19 cellular contexts compared by ENCODE assay signal in genomic region chr2:66498597-66498910, GRCh38.
DNase-seq lines count a peak whose midpoint lies in the region; ATAC-seq, FAIRE-seq and TF ChIP-seq lines count a peak whose summit lies in the region.
"Had no signal": no experiment of that assay in that cellular context is flagged by ENCODE, and none has a peak within 500 bp of the region (broad histone marks: within the 10 kb centered on the region; RNA-seq: fewer than 3 reads in every experiment).

No MANE protein-coding gene starts in this region.

- FAIRE-seq in H1 (lab: Jason Lieb, UNC), result no peak

- no peaks in the 10 kb centered on the region for H3K79me2 ChIP-seq in H1 (ENCODE audit: control insufficient read depth in 1 of 2, insufficient read depth in 2 of 2, low read length in 2 of 2)

- H3K18ac ChIP-seq in H1 (ENCODE audit: extremely low read depth, low read length), result no peak overlapping the region

- no peaks in the 10 kb centered on the region for H3K23me2 ChIP-seq in H1 (ENCODE audit: low read depth, low read length)

- H3K27me3 Mint-ChIP-seq in neural crest cell (ENCODE audit: low read depth), result no peaks in the 10 kb centered on the region

- no peak overlapping the region for H2BK5ac ChIP-seq in H1 (ENCODE audit: low read depth, low read length)

- peak overlapping the region; percentile 70 for H3K27ac ChIP-seq in cardiac muscle cell
- no peak overlapping the region for H3K27ac ChIP-seq in H1 (ENCODE audit: low read depth, low read length)
- H3K27ac ChIP-seq in body of pancreas, result peak overlapping the region in 2 of 4 donors; percentile 19 to 81
- H3K27ac ChIP-seq: Peyer's patch had no signal

- intact Hi-C loops in Right ventricle myocardium inferior (cut with DNase I) (no loop called here), body of pancreas (cut with DNase I) (loop anchor here (10.0 kb wide), 1 partner anchor 54 kb away; no protein-coding TSS in a partner anchor)

- no peak for TF ChIP-seq EP300 in H1 (IDR thresholded peaks at IDR 0.05; ENCODE audit: borderline replicate concordance in 1 of 2, low read depth in 2 of 2, low read length in 2 of 2)

- in situ Hi-C loops in ACHN (cut with HindIII; ENCODE audit: low pct_ligation_motif_present, low pct_unique_long_range_greater_than_20kb, low sequenced_read_pairs), result no loop called here

- no peak overlapping the region for H2BK20ac ChIP-seq in H1 (ENCODE audit: low read length)

- TF ChIP-seq RAD21 in H1 (IDR thresholded peaks at IDR 0.05 in 1 of 2, conservative IDR thresholded peaks at IDR 0.05 in 1 of 2; ENCODE audit: low read depth in 2 of 2, low read length in 2 of 2), result no peak

- no peaks in the 10 kb centered on the region for H3K9me3 Mint-ChIP-seq in neural crest cell
- H3K9me3 Mint-ChIP-seq: CD14-positive monocyte, IgD-negative memory B cell had no signal

- H3K23ac ChIP-seq in H1 (ENCODE audit: insufficient read length), result no peak overlapping the region

- H3K56ac ChIP-seq in H1 (replicated peaks; ENCODE audit: insufficient read length, low read depth, low read length), result no peak overlapping the region

- TF ChIP-seq CTCF in cardiac muscle cell (IDR thresholded peaks at IDR 0.05; ENCODE audit: low read depth, low read length) (no peak), H1 (IDR thresholded peaks at IDR 0.05; ENCODE audit: control extremely low read depth in 1 of 3, insufficient read depth in 1 of 3, low read depth in 1 of 3, low read length in 3 of 3) (no peak), neural crest cell (conservative IDR thresholded peaks at IDR 0.05) (no peak), body of pancreas (IDR thresholded peaks at IDR 0.05) (no peak)

- no peaks in the 10 kb centered on the region for H3K9me3 ChIP-seq in cardiac muscle cell (ENCODE audit: low read depth)
- H3K9me3 ChIP-seq in H1 (ENCODE audit: insufficient read depth in 2 of 2, low read depth in 1 of 2, low read length in 1 of 2), result no peaks in the 10 kb centered on the region
- H3K9me3 ChIP-seq in body of pancreas, result no peaks in the 10 kb centered on the region
- H3K9me3 ChIP-seq: Peyer's patch had no signal

- CTCF ChIA-PET in H1 (lab: Charles Lee; ENCODE audit: partially characterized antibody), result interaction anchor here (0.8 to 3.1 kb wide), 7 partner anchors 23 to 857 kb away, joined by 3 to 13 read pairs (median 4); no protein-coding TSS in a partner anchor

- H3K36me3 ChIP-seq in cardiac muscle cell (peaks cover 2% of the 10 kb centered on the region), H1 (ENCODE audit: control insufficient read depth in 2 of 4, insufficient read depth in 4 of 4, low read length in 3 of 4) (no peaks in the 10 kb centered on the region), body of pancreas (replicated peaks in 1 of 2; ENCODE audit: insufficient read depth in 1 of 2, low read depth in 2 of 2) (no peaks in the 10 kb centered on the region)
- H3K36me3 ChIP-seq: Peyer's patch had no signal

- no peak overlapping the region for H3K4me3 ChIP-seq in cardiac muscle cell
- H3K4me3 ChIP-seq in H1 (ENCODE audit: extremely low read depth in 1 of 4, insufficient read depth in 2 of 4, low read depth in 3 of 4, low read length in 4 of 4), result no peak overlapping the region
- H3K4me3 ChIP-seq in body of pancreas, result no peak overlapping the region
- H3K4me3 ChIP-seq: Peyer's patch had no signal

- H3K14ac ChIP-seq in H1 (ENCODE audit: insufficient read length), result no peak overlapping the region

- H2AK5ac ChIP-seq in H1 (ENCODE audit: low read depth, low read length), result no peak overlapping the region

- peaks cover 3% of the 10 kb centered on the region for H3K36me3 Mint-ChIP-seq in neural crest cell (ENCODE audit: low read depth)
- H3K36me3 Mint-ChIP-seq: CD14-positive monocyte, IgD-negative memory B cell had no signal

- no peak overlapping the region for H4K91ac ChIP-seq in H1 (replicated peaks; ENCODE audit: insufficient read length, low read length)

- H2BK15ac ChIP-seq in H1 (ENCODE audit: low read length), result peak overlapping the region; percentile 47; the same call in 1 of the 2 replicates

- no peak overlapping the region; a peak in 2 of 4 replicates for H3K4me2 ChIP-seq in H1 (ENCODE audit: insufficient read depth in 1 of 2, low read depth in 2 of 2, low read length in 2 of 2)

- peaks cover 67% of the 10 kb centered on the region for H3K4me1 Mint-ChIP-seq in neural crest cell
- H3K4me1 Mint-ChIP-seq: IgD-negative memory B cell had no signal

- ATAC-seq in Right ventricle myocardium inferior (no peak), body of pancreas (no peak)

- H3K9ac ChIP-seq in H1 (replicated peaks in 1 of 4; ENCODE audit: extremely low read depth in 1 of 4, low read depth in 3 of 4, low read length in 3 of 4), result no peak overlapping the region

- H3K4me1 ChIP-seq in cardiac muscle cell (ENCODE audit: low read depth), result peaks cover 42% of the 10 kb centered on the region
- peaks cover 6 to 15% (median 10%) of the 10 kb centered on the region in 4 experiments for H3K4me1 ChIP-seq in H1 (replicated peaks in 1 of 4; ENCODE audit: control insufficient read depth in 3 of 4, insufficient read depth in 4 of 4, low read length in 3 of 4)
- peaks cover 64% of the 10 kb centered on the region for H3K4me1 ChIP-seq in body of pancreas

- H2BK120ac ChIP-seq in H1 (replicated peaks; ENCODE audit: low read depth, low read length), result no peak overlapping the region

- no peak overlapping the region for H2BK12ac ChIP-seq in H1 (ENCODE audit: low read depth, low read length)

- TF ChIP-seq POLR2A in H1 (IDR thresholded peaks at IDR 0.05; ENCODE audit: control extremely low read depth in 1 of 2, low read depth in 2 of 2, low read length in 2 of 2) (no peak), body of pancreas (IDR thresholded peaks at IDR 0.05) (no peak)

- no peak overlapping the region for H3K4me3 Mint-ChIP-seq in neural crest cell
- H3K4me3 Mint-ChIP-seq: IgD-negative memory B cell had no signal

- H4K20me1 ChIP-seq in H1 (replicated peaks in 1 of 2; ENCODE audit: control insufficient read depth in 1 of 2, insufficient read depth in 2 of 2, low read length in 2 of 2), result no peaks in the 10 kb centered on the region

- H3K27me3 ChIP-seq in cardiac muscle cell (no peaks in the 10 kb centered on the region), H1 (replicated peaks in 1 of 4; ENCODE audit: control insufficient read depth in 3 of 4, extremely low read depth in 1 of 4, insufficient read depth in 3 of 4, low read length in 3 of 4) (no peaks in the 10 kb centered on the region), body of pancreas (no peaks in the 10 kb centered on the region)
- H3K27me3 ChIP-seq: Peyer's patch had no signal

- DNase-seq in cardiac muscle cell (ENCODE audit: low read depth in 1 of 2, low spot score in 1 of 2) (no peak), Right ventricle myocardium inferior (ENCODE audit: missing footprints) (no peak), H1 (ENCODE audit: low read depth in 1 of 2, low spot score in 2 of 2) (no peak), neural crest cell (ENCODE audit: low read depth, low spot score) (no peak), body of pancreas (no peak), NCI-H1092 (lab: John Stamatoyannopoulos, UW) (no peak), ACHN (no peak)
- DNase-seq in stimulated activated CD4-positive, alpha-beta T cell treated with anti-CD3 and anti-CD28 coated beads, Interleukin-4, amount 100 ng/mL, for 1 hour, result no peak
- DNase-seq: 8988T, EL, HCEC 1CT, NCI-H1105 treated with DMSO at 0.1 percent for 48 hours, NCI-H2029 treated with DMSO at 0.1 percent for 48 hours, NCI-H226, NCI-H510A treated with DMSO at 0.1 percent for 48 hours, NCI-H748 treated with DMSO at 0.1 percent for 48 hours, Peyer's patch had no signal

- POLR2A ChIA-PET in H1 (lab: Charles Lee; ENCODE audit: partially characterized antibody), result interaction anchor here (0.9 to 1.4 kb wide), 2 partner anchors 9 to 11 kb away, joined by 3 read pairs; no protein-coding TSS in a partner anchor

- WGBS in H1 (ENCODE audit: extremely low coverage in 1 of 2, insufficient coverage in 1 of 2, insufficient read length in 1 of 2, insufficient replicate concordance in 2 of 2, low coverage in 1 of 2, low lambda C conversion rate in 2 of 2, missing lambda C conversion rate in 1 of 2), 2 experiments, result 75% methylated on average over 3 of the region's 3 CpGs; no CpG with 5 or more reads in 1 of the 2 experiments
- 64 to 71% methylated on average over 3 of the region's 3 CpGs for WGBS in body of pancreas, 2 donors

- 0 out of 2 replicates have a peak overlapping the region, but pooled peaks have one; percentile 55 for H2AFZ ChIP-seq in H1 (ENCODE audit: low read length)

- no peak overlapping the region for H4K8ac ChIP-seq in H1 (ENCODE audit: extremely low read depth, insufficient read depth, low read length)

- H3K79me1 ChIP-seq in H1 (ENCODE audit: low read depth, low read length), result no peaks in the 10 kb centered on the region

- H4K5ac ChIP-seq in H1 (ENCODE audit: insufficient read length, low read depth, low read length), result no peak overlapping the region

- H3K27ac Mint-ChIP-seq in neural crest cell (ENCODE audit: unreplicated experiment), result peak overlapping the region; percentile 9
- H3K27ac Mint-ChIP-seq: CD14-positive monocyte had no signal

- H3K4ac ChIP-seq in H1 (replicated peaks; ENCODE audit: insufficient read length, low read depth, low read length), result no peak overlapping the region

TF ChIP-seq in H1, 55 proteins besides CTCF, POLR2A, EP300 and RAD21:
- TF ChIP-seq KDM1A (IDR thresholded peaks at IDR 0.05; ENCODE audit: borderline replicate concordance, low read length) (no peak), BCL11A (IDR thresholded peaks at IDR 0.05; ENCODE audit: low read depth in 2 of 2, low read length in 2 of 2) (no peak), JUND (IDR thresholded peaks at IDR 0.05; ENCODE audit: low read length) (no peak), BACH1 (IDR thresholded peaks at IDR 0.05; ENCODE audit: low read length) (no peak), KDM5A (IDR thresholded peaks at IDR 0.05; ENCODE audit: low read length) (no peak), RXRA (IDR thresholded peaks at IDR 0.05; ENCODE audit: insufficient read depth, low read depth, low read length) (no peak), SP2 (IDR thresholded peaks at IDR 0.05; ENCODE audit: low read length) (no peak), SUZ12 (IDR thresholded peaks at IDR 0.05; ENCODE audit: low read length) (no peak), SRF (IDR thresholded peaks at IDR 0.05; ENCODE audit: low read depth, low read length) (no peak), NANOG (IDR thresholded peaks at IDR 0.05; ENCODE audit: insufficient read depth, low read depth, low read length, poor library complexity, severe bottlenecking) (no peak)
TF ChIP-seq in H1: peak in this region for 0.
